10 cellular contexts compared by ENCODE assay signal in the genomic region with DNA sequence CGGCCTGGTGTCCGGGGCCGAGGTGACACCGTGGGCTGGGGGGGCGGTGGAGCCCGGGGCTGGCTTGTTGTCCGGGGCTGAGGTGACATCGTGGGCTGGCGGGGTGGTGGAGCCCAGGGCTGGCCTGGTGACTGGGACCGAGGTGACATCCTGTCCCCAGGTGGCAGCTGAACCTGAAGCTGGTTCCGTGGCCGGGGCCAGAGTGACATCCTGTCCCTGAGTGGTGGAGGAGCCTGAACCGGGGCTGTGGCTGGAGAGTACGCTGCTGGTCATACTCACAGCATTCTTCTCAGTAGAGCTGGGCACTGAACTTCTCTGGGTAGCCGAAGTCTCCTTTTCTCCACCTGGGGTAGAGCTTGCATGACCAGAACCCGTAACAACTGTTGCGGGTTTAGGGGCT. TPM values are rescaled to one million over a fixed set of nuclear protein-coding genes. Genes with fewer than 3 reads are reported as not detected.
A peak's percentile ranks its signal among the peaks of the same experiment; 100 is the strongest.
DNase-seq lines count a peak whose midpoint lies in the region; ATAC-seq and TF ChIP-seq lines count a peak whose summit lies in the region.
"Had no signal": no experiment of that assay in that cellular context is flagged by ENCODE, and none has a peak within 500 bp of the region (broad histone marks: within the 10 kb centered on the region; RNA-seq: fewer than 3 reads in every experiment).

No MANE protein-coding gene starts in this region.

- H3K4me3 ChIP-seq in BLaER1 treated with 17β-estradiol and CSF1 and Interleukin-3, amounts not matched to agents 10 nM and 100 nM: no peak overlapping the region

- H3K4me2 ChIP-seq in BLaER1 treated with 17β-estradiol and CSF1 and Interleukin-3, amounts not matched to agents 10 nM and 100 nM: peak overlapping the region; percentile 47 to 98 (median 94); a peak in 18 of 22 replicates

- H3K27me3 ChIP-seq in BLaER1 treated with 17β-estradiol and CSF1 and Interleukin-3, amounts not matched to agents 10 nM and 100 nM: no peaks in the 10 kb centered on the region

- peaks cover 35 to 56% (median 47%) of the 10 kb centered on the region in 10 experiments for H3K4me1 ChIP-seq in BLaER1 treated with 17β-estradiol and CSF1 and Interleukin-3, amounts not matched to agents 10 nM and 100 nM

- H3K9ac ChIP-seq in BLaER1 treated with 17β-estradiol and CSF1 and Interleukin-3, amounts not matched to agents 10 nM and 100 nM: peak overlapping the region in 6 of 11 experiments; percentile 29 to 91 (median 55); a peak in 5 of 22 replicates

- H3K27ac ChIP-seq in BLaER1 treated with 17β-estradiol and CSF1 and Interleukin-3, amounts not matched to agents 10 nM and 100 nM: peak overlapping the region in 7 of 11 experiments; percentile 25 to 95 (median 89); a peak in 12 of 22 replicates

- H3K9me3 ChIP-seq in BLaER1 treated with 17β-estradiol and CSF1 and Interleukin-3, amounts not matched to agents 10 nM and 100 nM (replicated peaks in 1 of 11): no peaks in the 10 kb centered on the region

- H3K4me3 Mint-ChIP-seq in effector memory CD8-positive, alpha-beta T cell: peak overlapping the region; percentile 92
- H3K4me3 Mint-ChIP-seq in neural crest cell: peak overlapping the region; percentile 75

- no peak for ATAC-seq in effector memory CD8-positive, alpha-beta T cell (replicated peaks)

- H3K27me3 Mint-ChIP-seq in effector memory CD8-positive, alpha-beta T cell: no peaks in the 10 kb centered on the region
- peaks cover 9% of the 10 kb centered on the region for H3K27me3 Mint-ChIP-seq in neural crest cell (ENCODE audit: low read depth)

- peaks cover 30% of the 10 kb centered on the region for H3K36me3 Mint-ChIP-seq in effector memory CD8-positive, alpha-beta T cell (ENCODE audit: insufficient read depth)
- H3K36me3 Mint-ChIP-seq in neural crest cell (ENCODE audit: low read depth): peaks cover 11% of the 10 kb centered on the region

- H4K20me1 ChIP-seq in BLaER1 treated with 17β-estradiol and CSF1 and Interleukin-3, amounts not matched to agents 10 nM and 100 nM: no peaks in the 10 kb centered on the region

- DNase-seq in HuH-7.5 (ENCODE audit: low spot score) (peak; percentile 58), neural crest cell (ENCODE audit: low read depth, low spot score) (no peak), NCI-H524 treated with DMSO at 0.1 percent for 48 hours (lab: John Stamatoyannopoulos, UW) (no peak), HCEC 1CT (no peak), NCI-H1092 (lab: John Stamatoyannopoulos, UW) (no peak), DMS79 treated with DMSO at 0.1 percent for 48 hours (lab: John Stamatoyannopoulos, UW) (no peak)
- DNase-seq in effector memory CD8-positive, alpha-beta T cell: no peak
- DNase-seq: DMS153, NCI-H2227 treated with DMSO at 0.1 percent for 48 hours had no signal

- H3K9me3 Mint-ChIP-seq in effector memory CD8-positive, alpha-beta T cell: no peaks in the 10 kb centered on the region
- H3K9me3 Mint-ChIP-seq in neural crest cell: no peaks in the 10 kb centered on the region

- H3K4me1 Mint-ChIP-seq in effector memory CD8-positive, alpha-beta T cell (ENCODE audit: low read depth in 2 of 2): peaks cover 25 to 31% of the 10 kb centered on the region in 2 donors
- peaks cover 50% of the 10 kb centered on the region for H3K4me1 Mint-ChIP-seq in neural crest cell

- no peak for TF ChIP-seq CTCF in neural crest cell (conservative IDR thresholded peaks at IDR 0.05)

- H3K36me3 ChIP-seq in BLaER1 treated with 17β-estradiol and CSF1 and Interleukin-3, amounts not matched to agents 10 nM and 100 nM: peaks cover 0 to 6% (median 2%) of the 10 kb centered on the region in 11 experiments; a peak in 4 of 22 replicates

- peak overlapping the region; percentile 38 to 98 for H3K27ac Mint-ChIP-seq in effector memory CD8-positive, alpha-beta T cell
- peak overlapping the region; percentile 94 for H3K27ac Mint-ChIP-seq in neural crest cell (ENCODE audit: unreplicated experiment)

RNA-seq across cellular contexts. Expression of gene THBS3, which starts 15.8 kb away (rescaled TPM):
- total RNA-seq in neural crest cell: 21.4 TPM in 2 replicates

RNA-seq across cellular contexts. Expression of gene MTX1, which starts 16.6 kb away (rescaled TPM):
- total RNA-seq in neural crest cell: 36.0 and 38.3 TPM in 2 replicates

RNA-seq across cellular contexts. Expression of gene TRIM46, which starts 18.3 kb away (rescaled TPM):
- 9.8 and 10.0 TPM in 2 replicates for total RNA-seq in neural crest cell

RNA-seq across cellular contexts. Expression of gene KRTCAP2, which starts 18.8 kb away (rescaled TPM):
- 125 and 152 TPM in 2 replicates for total RNA-seq in neural crest cell

RNA-seq across cellular contexts. Expression of gene DPM3, which starts 51.6 kb away (rescaled TPM):
- 77.7 and 80.0 TPM in 2 replicates for total RNA-seq in neural crest cell
